11 cellular contexts compared by ENCODE assay signal in genomic region chr6:126341126-126341525, GRCh38. TPM values are rescaled to one million over a fixed set of nuclear protein-coding genes. Genes with fewer than 3 reads are reported as not detected.
DNase-seq lines count a peak whose midpoint lies in the region; FAIRE-seq and TF ChIP-seq lines count a peak whose summit lies in the region.
"Had no signal": no experiment of that assay in that cellular context is flagged by ENCODE, and none has a peak within 500 bp of the region (broad histone marks: within the 10 kb centered on the region; RNA-seq: fewer than 3 reads in every experiment).

No MANE protein-coding gene starts in this region.

- H2AFZ ChIP-seq in ACC112 (ENCODE audit: low read length, unreplicated experiment) (peak overlapping the region; percentile 97), mesenchymal stem cell (ENCODE audit: low read depth, low read length) (no peak overlapping the region)

- peaks cover 13% of the 10 kb centered on the region for H3K79me1 ChIP-seq in mesenchymal stem cell (replicated peaks; ENCODE audit: low read length, poor library complexity, severe bottlenecking)

- 72% methylated on average over 3 of the region's 3 CpGs for WGBS in mesenchymal stem cell

- H3K9ac ChIP-seq in mesenchymal stem cell (ENCODE audit: low read length) = peak overlapping the region; percentile 86

- no peak overlapping the region for H3K4ac ChIP-seq in mesenchymal stem cell (ENCODE audit: low read depth in 1 of 2, low read length in 2 of 2)

- no peak overlapping the region for H3K14ac ChIP-seq in mesenchymal stem cell (ENCODE audit: low read length in 2 of 2)

- H2BK5ac ChIP-seq in mesenchymal stem cell (ENCODE audit: low read depth, low read length, poor library complexity, severe bottlenecking) = no peak overlapping the region

- peaks cover 17% of the 10 kb centered on the region for H3K4me1 ChIP-seq in ACC112 (ENCODE audit: control insufficient read depth, insufficient read depth, low read length, unreplicated experiment)
- H3K4me1 ChIP-seq in mesenchymal stem cell (ENCODE audit: control insufficient read depth, insufficient read depth, low read depth, low read length) = no peaks in the 10 kb centered on the region

- TF ChIP-seq CTCF in HFF-Myc (IDR thresholded peaks at IDR 0.05; ENCODE audit: low read depth, low read length, missing control alignments) (no peak), astrocyte of the spinal cord (IDR thresholded peaks at IDR 0.05; ENCODE audit: low read depth, low read length) (no peak)

- H3K4me2 ChIP-seq in mesenchymal stem cell (ENCODE audit: low read length, poor library complexity, severe bottlenecking) = no peak overlapping the region

- H3K4me3 ChIP-seq in ACC112 (ENCODE audit: low read depth, low read length) = peak overlapping the region; percentile 98
- peak overlapping the region; percentile 54 for H3K4me3 ChIP-seq in HFF-Myc (replicated peaks; ENCODE audit: low read depth, low read length)
- peak overlapping the region; percentile 73 for H3K4me3 ChIP-seq in astrocyte of the spinal cord (ENCODE audit: low read depth, low read length)
- H3K4me3 ChIP-seq in mesenchymal stem cell (ENCODE audit: insufficient read depth in 1 of 2, low read depth in 1 of 2, low read length in 2 of 2) = peak overlapping the region in 1 of 2 experiments; percentile 99

- H2BK120ac ChIP-seq in mesenchymal stem cell (ENCODE audit: low read depth, low read length) = no peak overlapping the region

- no peak overlapping the region for H3K23ac ChIP-seq in mesenchymal stem cell (ENCODE audit: low read length in 2 of 2)

- H3K36me3 ChIP-seq in ACC112 (ENCODE audit: insufficient read depth, low read length) = no peaks in the 10 kb centered on the region
- H3K36me3 ChIP-seq in mesenchymal stem cell (ENCODE audit: control insufficient read depth in 1 of 2, insufficient read depth in 2 of 2, low read depth in 1 of 2, low read length in 2 of 2) = no peaks in the 10 kb centered on the region

- no peak overlapping the region for H2AK5ac ChIP-seq in mesenchymal stem cell (ENCODE audit: low read length, severe bottlenecking)

- FAIRE-seq in frontal cortex (lab: Jason Lieb, UNC) = no peak

- in situ Hi-C loops in astrocyte of the spinal cord (cut with HindIII; ENCODE audit: low sequenced_read_pairs) = no loop called here

- H4K8ac ChIP-seq in mesenchymal stem cell (ENCODE audit: low read length) = no peak overlapping the region

- H3K27me3 ChIP-seq in ACC112 (ENCODE audit: insufficient read depth, low read length) (no peaks in the 10 kb centered on the region), mesenchymal stem cell (ENCODE audit: control insufficient read depth in 1 of 2, insufficient read depth in 1 of 2, low read length in 2 of 2) (peaks cover 0 to 4% of the 10 kb centered on the region in 2 experiments)

- H2BK12ac ChIP-seq in mesenchymal stem cell (ENCODE audit: low read length in 2 of 2) = no peak overlapping the region

- H3K18ac ChIP-seq in mesenchymal stem cell (ENCODE audit: low read depth in 1 of 2, low read length in 2 of 2) = no peak overlapping the region

- DNase-seq in HFF-Myc (ENCODE audit: extremely low read depth, low read depth) = no peak
- DNase-seq in astrocyte of the spinal cord (ENCODE audit: low read depth, low spot score) = no peak
- DNase-seq in mesenchymal stem cell = peak; percentile 1
- no peak for DNase-seq in frontal cortex (ENCODE audit: low spot score in 2 of 2)
- no peak for DNase-seq in DMS53 (lab: John Stamatoyannopoulos, UW)
- DNase-seq in NCI-H1694 treated with DMSO at 0.1 percent for 48 hours (lab: John Stamatoyannopoulos, UW) = no peak
- DNase-seq in epidermal melanocyte (ENCODE audit: insufficient read length, low spot score) = no peak
- DNase-seq: COR-L47, NCI-H1930, nucleus accumbens had no signal

- no peak overlapping the region for H2BK15ac ChIP-seq in mesenchymal stem cell (ENCODE audit: low read depth, poor library complexity, severe bottlenecking)

- H3K27ac ChIP-seq in ACC112 (ENCODE audit: low read depth, low read length) (no peak overlapping the region), mesenchymal stem cell (ENCODE audit: low read length, poor library complexity, severe bottlenecking) (no peak overlapping the region)

- no peak overlapping the region for H4K91ac ChIP-seq in mesenchymal stem cell (ENCODE audit: low read length)

- H3K79me2 ChIP-seq in ACC112 (ENCODE audit: control insufficient read depth, insufficient read depth, low read length, unreplicated experiment) = peaks cover 44% of the 10 kb centered on the region

- H3K9me3 ChIP-seq in mesenchymal stem cell (ENCODE audit: control insufficient read depth, low read length) = no peaks in the 10 kb centered on the region

RNA-seq across cellular contexts. Expression of gene CENPW, which starts 1.2 kb away (rescaled TPM):
- 15.8 TPM for polyA plus RNA-seq in mesenchymal stem cell (2013, experiment 1 of 2)
- 15.9 TPM for polyA plus RNA-seq in mesenchymal stem cell (2013, experiment 2 of 2)
- 4.5 TPM for total RNA-seq in frontal cortex
